In the genomic region with DNA sequence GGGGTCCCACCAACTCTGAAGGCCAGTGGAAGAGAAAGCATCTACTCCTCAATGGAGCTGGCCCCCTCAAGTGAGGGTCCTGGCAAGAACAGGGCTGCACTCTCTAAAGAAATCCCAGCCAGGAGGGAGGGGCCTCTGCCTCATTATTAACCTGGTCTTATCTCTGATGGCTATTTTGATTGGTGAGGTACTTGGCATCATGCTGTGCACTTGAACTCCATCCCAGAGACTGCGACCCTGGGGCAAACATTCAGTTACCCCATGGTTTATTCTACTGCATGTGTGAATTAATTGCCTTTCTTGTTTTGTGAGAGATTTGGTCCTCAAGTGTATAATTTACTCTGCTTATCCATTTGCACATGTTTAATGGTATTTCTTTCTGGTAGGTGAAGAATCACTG, we compare ENCODE assay signal across 8 cellular contexts.
"Had no signal": no experiment of that assay in that cellular context is flagged by ENCODE, and none has a peak within 500 bp of the region (broad histone marks: within the 10 kb centered on the region; RNA-seq: fewer than 3 reads in every experiment).

No MANE protein-coding gene starts in this region.

- ATAC-seq: activated naive CD8-positive, alpha-beta T cell treated with anti-CD3 and anti-CD28 coated beads, Interleukin-2, amount 50 U/mL, for 24 hours; Right ventricle myocardium inferior; T-cell had no signal

- H3K4me3 ChIP-seq: SK-N-MC had no signal

- DNase-seq: activated CD4-positive, alpha-beta T cell treated with anti-CD3 and anti-CD28 coated beads for 1 hour; amniotic stem cell; NCI-H446 treated with DMSO at 0.1 percent for 48 hours; T1000 had no signal

- H3K27ac ChIP-seq: SK-N-MC had no signal
